Comparison of ENCODE assay signal across 15 cellular contexts in genomic region chr12:52914722-52915121, GRCh38. TPM values are rescaled to one million over a fixed set of nuclear protein-coding genes. Genes with fewer than 3 reads are reported as not detected.
"Had no signal": no experiment of that assay in that cellular context is flagged by ENCODE, and none has a peak within 500 bp of the region (broad histone marks: within the 10 kb centered on the region; RNA-seq: fewer than 3 reads in every experiment).

No MANE protein-coding gene starts in this region.

- H3K36me3 ChIP-seq: lower lobe of right lung, prostate gland had no signal

- H3K9me3 ChIP-seq: lower lobe of right lung, prostate gland had no signal

- H3K4me3 ChIP-seq: lower lobe of right lung, prostate gland had no signal

- H3K4me1 ChIP-seq: lower lobe of right lung, prostate gland had no signal

- H3K27ac ChIP-seq: epithelial cell of prostate, lower lobe of right lung had no signal

- DNase-seq: activated CD4-positive, alpha-beta T cell treated with anti-CD3 and anti-CD28 coated beads, Interleukin-2, amount 10 ng/mL, durations not matched to agents 7 days and 5 days; activated CD4-positive, CD25-positive, alpha-beta regulatory T cell; activated naive CD4-positive, alpha-beta T cell treated with Interleukin-2 at 50 U/mL for 16 hours; anterior cingulate cortex; cerebellar nuclear complex; effector memory CD8-positive, alpha-beta T cell; foreskin melanocyte; kidney glomerular epithelial cell; lower lobe of right lung; right cardiac atrium had no signal

- ATAC-seq: effector memory CD8-positive, alpha-beta T cell had no signal

RNA-seq across cellular contexts. Expression of gene KRT8, which starts 9.8 kb away (rescaled TPM):
- total RNA-seq: activated CD8-positive, alpha-beta memory T cell treated with anti-CD3 and anti-CD28 coated beads for 36 hours; T-helper 1 cell treated with Interleukin-12 subunit alpha and Interleukin-12 subunit beta and Interleukin-4 antibody, amounts not matched to agents 30 ng/mL and 1 ng/mL, for 36 hours had no signal

RNA-seq across cellular contexts. Expression of gene KRT18, which starts 34.2 kb away (rescaled TPM):
- total RNA-seq: myocyte had no signal
